ENCODE assay signal across 29 cellular contexts in genomic region chr5:40204157-40204556, GRCh38.
"Had no signal": no experiment of that assay in that cellular context is flagged by ENCODE, and none has a peak within 500 bp of the region (broad histone marks: within the 10 kb centered on the region; RNA-seq: fewer than 3 reads in every experiment).

No MANE protein-coding gene starts in this region.

- ATAC-seq: activated naive CD8-positive, alpha-beta T cell treated with anti-CD3 and anti-CD28 coated beads, Interleukin-2, amount 50 U/mL, for 24 hours; activated T-cell treated with anti-CD3 and anti-CD28 coated beads, Interleukin-2, amount 50 U/mL, for 4 hours; left lobe of liver; psoas muscle had no signal

- H3K4me3 ChIP-seq: esophagus muscularis mucosa, lung, psoas muscle, right atrium auricular region, testis, transverse colon had no signal

- H3K27me3 ChIP-seq: esophagus muscularis mucosa, neutrophil, right atrium auricular region, testis, transverse colon had no signal

- FAIRE-seq: frontal cortex, kidney, TTC549 had no signal

- H3K27ac ChIP-seq: neutrophil, parathyroid adenoma, psoas muscle, testis, transverse colon had no signal

- H3K4me1 ChIP-seq: parathyroid adenoma, psoas muscle, testis, transverse colon had no signal

- H3K36me3 ChIP-seq: esophagus muscularis mucosa, neutrophil, right atrium auricular region, transverse colon had no signal

- H3K9me3 ChIP-seq: esophagus muscularis mucosa, neutrophil, psoas muscle, right atrium auricular region, testis, transverse colon had no signal

- DNase-seq: activated CD4-positive, alpha-beta memory T cell treated with anti-CD3 and anti-CD28 coated beads, Interleukin-2, amount 10 ng/mL, durations not matched to agents 7 days and 5 days; activated CD4-positive, alpha-beta T cell treated with anti-CD3 and anti-CD28 coated beads, Interleukin-2, amount 10 ng/mL, durations not matched to agents 7 days and 5 days; activated CD4-positive, CD25-positive, alpha-beta regulatory T cell treated with anti-CD3 and anti-CD28 coated beads, Interleukin-2, amount 50 U/mL, for 72 hours; activated CD8-positive, alpha-beta memory T cell treated with anti-CD3 and anti-CD28 coated beads, Interleukin-2, amount 50 U/mL, for 48 hours; activated naive CD8-positive, alpha-beta T cell treated with anti-CD3 and anti-CD28 coated beads, Interleukin-2, amount 50 U/mL, for 24 hours; activated T-cell treated with anti-CD3 and anti-CD28 coated beads, Interleukin-2, amount 50 U/mL, for 4 hours; amygdala; central memory CD4-positive, alpha-beta T cell; endodermal cell; glutamatergic neuron; hippocampal formation; kidney; naive B cell; nephron progenitor cell; psoas muscle; stimulated activated CD4-positive, alpha-beta T cell treated with anti-CD3 and anti-CD28 coated beads, Interleukin-2, amount 100 ng/mL, for 48 hours; stimulated activated naive CD4-positive, alpha-beta T cell treated with Interleukin-2 at 50 U/mL for 16 hours; SW 1271; T-helper 9 cell; testis; transverse colon had no signal
